17 cellular contexts compared by ENCODE assay signal in the genomic region with DNA sequence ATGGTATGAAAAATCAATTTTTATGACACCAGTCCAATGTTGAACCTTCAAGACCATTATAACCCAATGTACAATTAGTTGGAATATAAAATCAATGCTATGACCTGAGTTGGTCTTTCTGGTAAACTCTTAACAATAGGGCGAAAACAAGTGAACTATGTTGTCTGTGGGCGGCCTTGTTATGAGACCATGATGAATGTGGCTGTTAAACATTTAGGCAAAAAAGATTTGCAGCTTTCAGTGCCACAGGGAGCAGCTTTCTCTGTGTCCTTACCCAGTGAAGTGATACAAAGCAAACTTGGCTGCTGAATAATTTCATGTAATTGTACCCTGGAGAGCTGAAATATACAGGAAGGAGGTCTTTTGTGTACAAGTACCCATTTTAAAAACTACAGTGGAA.
"Had no signal": no experiment of that assay in that cellular context is flagged by ENCODE, and none has a peak within 500 bp of the region (broad histone marks: within the 10 kb centered on the region; RNA-seq: fewer than 3 reads in every experiment).

No MANE protein-coding gene starts in this region.

- DNase-seq: activated CD4-positive, alpha-beta T cell treated with anti-CD3 and anti-CD28 coated beads for 4 hours; activated CD8-positive, alpha-beta memory T cell treated with anti-CD3 and anti-CD28 coated beads, Interleukin-2, amount 50 U/mL, for 4 hours; activated CD8-positive, alpha-beta T cell treated with anti-CD3 and anti-CD28 coated beads for 36 hours; activated T-cell treated with anti-CD3 and anti-CD28 coated beads, Interleukin-2, amount 50 U/mL, for 72 hours; aorta; hippocampal formation; lower lobe of right lung; midbrain; pancreas; stimulated activated CD4-positive, alpha-beta T cell treated with anti-CD3 and anti-CD28 coated beads, Interleukin-15, amount 100 ng/mL, for 24 hours; stimulated activated CD4-positive, alpha-beta T cell treated with anti-CD3 and anti-CD28 coated beads, Interleukin-4, amount 100 ng/mL, for 4 hours; stimulated activated naive CD8-positive, alpha-beta T cell treated with anti-CD3 and anti-CD28 coated beads, Interleukin-15, amount 100 ng/mL, for 72 hours; uterus had no signal

- ATAC-seq: activated CD8-positive, alpha-beta T cell treated with anti-CD3 and anti-CD28 coated beads for 36 hours; activated T-cell treated with anti-CD3 and anti-CD28 coated beads, Interleukin-2, amount 50 U/mL, for 72 hours; esophagus mucosa; lower lobe of right lung; pancreas; stimulated activated naive CD8-positive, alpha-beta T cell treated with anti-CD3 and anti-CD28 coated beads, Interleukin-15, amount 100 ng/mL, for 72 hours had no signal

- H3K36me3 ChIP-seq: breast epithelium, lower lobe of right lung, neural progenitor cell, pancreas, thoracic aorta, uterus had no signal

- H3K4me2 ChIP-seq: neural progenitor cell had no signal

- H3K9ac ChIP-seq: neural progenitor cell had no signal

- H3K27ac ChIP-seq: breast epithelium, lower lobe of right lung, neural progenitor cell, pancreas, uterus had no signal

- H3K9me3 ChIP-seq: breast epithelium, lower lobe of right lung, pancreas, thoracic aorta, uterus had no signal

- H3K4me1 ChIP-seq: breast epithelium, lower lobe of right lung, neural progenitor cell, pancreas, uterus had no signal

- H2AFZ ChIP-seq: neural progenitor cell had no signal

- FAIRE-seq: pancreas had no signal

- H3K27me3 ChIP-seq: breast epithelium, neural progenitor cell, uterus had no signal

- H3K4me3 ChIP-seq: breast epithelium, lower lobe of right lung, neural progenitor cell, pancreas, thoracic aorta, uterus had no signal
